Comparison of ENCODE assay signal across 8 cellular contexts in the genomic region with DNA sequence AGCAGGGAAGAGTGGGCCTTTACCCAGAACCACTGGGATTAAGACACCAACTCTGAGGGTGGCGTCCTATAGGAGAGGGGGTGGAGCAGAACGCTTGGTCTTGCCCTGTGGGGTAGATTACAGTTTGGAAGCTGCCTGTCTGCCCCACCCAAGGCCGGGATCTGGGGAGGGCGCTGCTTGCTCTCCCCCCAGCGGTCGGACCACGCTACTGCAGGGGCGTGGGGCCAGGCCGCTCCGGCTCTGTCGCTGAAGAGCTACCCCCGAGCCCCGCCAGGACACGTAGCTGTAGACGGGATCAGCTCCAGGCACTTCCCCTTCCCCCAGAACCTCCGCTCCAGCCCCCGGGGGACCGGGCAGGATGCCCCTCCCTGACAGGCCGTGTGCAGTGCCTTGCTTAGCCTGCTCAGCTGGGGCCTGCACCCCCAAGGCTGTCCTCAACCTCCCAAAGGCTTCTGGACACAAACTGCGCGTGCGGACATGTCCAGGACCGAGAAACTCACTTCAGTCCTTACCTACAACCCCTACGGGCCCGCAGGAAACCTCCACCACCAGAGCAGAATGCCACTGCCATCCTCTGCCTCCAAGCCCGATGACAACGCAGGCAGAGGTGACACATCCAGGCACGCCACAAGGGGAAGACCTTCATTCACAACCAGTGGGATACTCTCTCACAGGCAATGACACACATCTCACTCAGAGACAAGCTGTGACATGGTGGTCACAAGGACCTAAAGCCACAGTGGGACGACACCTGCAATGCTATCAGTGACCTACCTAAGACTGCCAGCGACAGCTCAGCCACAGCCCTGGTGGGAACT. TPM values are rescaled to one million over a fixed set of nuclear protein-coding genes. Genes with fewer than 3 reads are reported as not detected.
DNase-seq lines count a peak whose midpoint lies in the region; ATAC-seq and TF ChIP-seq lines count a peak whose summit lies in the region.

No MANE protein-coding gene starts in this region.

- H3K27ac ChIP-seq in OCI-LY7 (ENCODE audit: low read depth, low read length, poor library complexity, severe bottlenecking) = no peak overlapping the region
- H3K27ac ChIP-seq in mucosa of rectum (ENCODE audit: low read depth in 2 of 2, low read length in 2 of 2) = peak overlapping the region; percentile 99 to 100

- peaks cover under 1% of the 10 kb centered on the region for H3K27me3 Mint-ChIP-seq in activated T-cell treated with anti-CD3 and anti-CD28 coated beads, Interleukin-2, amount 50 U/mL, for 24 hours

- H3K27me3 ChIP-seq in mucosa of rectum (ENCODE audit: control insufficient read depth in 2 of 2, insufficient read depth in 2 of 2, low read length in 2 of 2) = no peaks in the 10 kb centered on the region

- CTCF ChIA-PET in OCI-LY7 (lab: Charles Lee; ENCODE audit: unreplicated experiment) = interaction anchor here (0.6 to 2.8 kb wide), 11 partner anchors 8 to 148 kb away, joined by 3 to 19 read pairs (median 4); a partner anchor contains a TSS

- no peaks in the 10 kb centered on the region for H3K9me2 ChIP-seq in OCI-LY7 (ENCODE audit: insufficient read depth, low read length)

- no peaks in the 10 kb centered on the region for H3K36me3 ChIP-seq in OCI-LY7 (ENCODE audit: insufficient read depth, low read length)
- H3K36me3 ChIP-seq in mucosa of rectum (ENCODE audit: control insufficient read depth in 2 of 2, insufficient read depth in 2 of 2, low read length in 2 of 2) = peaks cover 6 to 9% of the 10 kb centered on the region in 2 donors

- H3K4me1 ChIP-seq in OCI-LY7 (ENCODE audit: insufficient read depth, low read length, poor library complexity, severe bottlenecking) = peaks cover 38% of the 10 kb centered on the region
- peaks cover 79 to 83% of the 10 kb centered on the region in 2 donors for H3K4me1 ChIP-seq in mucosa of rectum (ENCODE audit: control insufficient read depth in 2 of 2, insufficient read depth in 2 of 2, low read length in 2 of 2)

- TF ChIP-seq CTCF in OCI-LY7 (conservative IDR thresholded peaks at IDR 0.05; ENCODE audit: low read length) = peak; percentile 88

- peaks cover 6% of the 10 kb centered on the region for H3K36me3 Mint-ChIP-seq in activated T-cell treated with anti-CD3 and anti-CD28 coated beads, Interleukin-2, amount 50 U/mL, for 24 hours (ENCODE audit: low read depth)

- DNase-seq in EH (ENCODE audit: low read depth) (peak; percentile 91), OCI-LY7 (ENCODE audit: low spot score) (peak; percentile 79), erythroblast (lab: John Stamatoyannopoulos, UW) (peak; percentile 88 to 92), superior temporal gyrus (ENCODE audit: extremely low spot score) (peak; percentile 69)
- peak; percentile 87 for DNase-seq in activated T-cell treated with anti-CD3 and anti-CD28 coated beads, Interleukin-2, amount 50 U/mL, for 24 hours

- POLR2A ChIA-PET in OCI-LY7 (lab: Charles Lee) = interaction anchor here (0.7 to 1.0 kb wide), 3 partner anchors 13 to 288 kb away, joined by 3 to 4 read pairs (median 3); no protein-coding TSS in a partner anchor

- ATAC-seq in HG03196 (IDR thresholded peaks at IDR 0.05; ENCODE audit: unreplicated experiment) = peak; percentile 30
- no peak for ATAC-seq in HG03571 (IDR thresholded peaks at IDR 0.05; ENCODE audit: unreplicated experiment)

- peak overlapping the region; percentile 88 for H3K4me3 Mint-ChIP-seq in activated T-cell treated with anti-CD3 and anti-CD28 coated beads, Interleukin-2, amount 50 U/mL, for 24 hours

- H3K4me3 ChIP-seq in OCI-LY7 (ENCODE audit: low read depth, low read length, poor library complexity, severe bottlenecking) = no peak overlapping the region
- H3K4me3 ChIP-seq in mucosa of rectum (ENCODE audit: low read length in 2 of 2) = peak overlapping the region; percentile 90 to 97

- peak overlapping the region; percentile 27; the same call in 1 of the 2 replicates for H3K4me2 ChIP-seq in OCI-LY7 (ENCODE audit: low read length)

- no peaks in the 10 kb centered on the region for H4K20me1 ChIP-seq in OCI-LY7 (ENCODE audit: insufficient read depth, low read length)

- intact Hi-C loops in OCI-LY7 (cut with micrococcal nuclease; ENCODE audit: unreplicated experiment) = loop anchor here (1.0 kb wide), 3 partner anchors 79 to 148 kb away; no protein-coding TSS in a partner anchor

- BruUV-seq in OCI-LY7 (replicated peaks; lab: Mats Ljungman, UMichigan) = no TSS peak

- H3K9me3 Mint-ChIP-seq in activated T-cell treated with anti-CD3 and anti-CD28 coated beads, Interleukin-2, amount 50 U/mL, for 24 hours = no peaks in the 10 kb centered on the region

- H3K9me3 ChIP-seq in OCI-LY7 (ENCODE audit: low read length) (no peaks in the 10 kb centered on the region), mucosa of rectum (ENCODE audit: control insufficient read depth in 2 of 2, low read length in 2 of 2) (no peaks in the 10 kb centered on the region)

- no peak overlapping the region for H2AFZ ChIP-seq in OCI-LY7 (ENCODE audit: low read length)

- peak overlapping the region; percentile 82 for H3K27ac Mint-ChIP-seq in activated T-cell treated with anti-CD3 and anti-CD28 coated beads, Interleukin-2, amount 50 U/mL, for 24 hours

- TF ChIP-seq POLR2A in erythroblast (IDR thresholded peaks at IDR 0.05; ENCODE audit: low read length) = no peak

- peaks cover 85% of the 10 kb centered on the region for H3K4me1 Mint-ChIP-seq in activated T-cell treated with anti-CD3 and anti-CD28 coated beads, Interleukin-2, amount 50 U/mL, for 24 hours (ENCODE audit: low read depth)

- peak overlapping the region; percentile 83 to 100 for H3K9ac ChIP-seq in mucosa of rectum (ENCODE audit: low read depth in 1 of 2, low read length in 2 of 2)

- no peaks in the 10 kb centered on the region for H3K79me2 ChIP-seq in OCI-LY7 (ENCODE audit: insufficient read depth, low read depth, low read length)

RNA-seq across cellular contexts. Expression of a gene that starts 3.6 kb away (rescaled TPM):
- 0.08 and 0.28 TPM in 2 replicates for total RNA-seq in OCI-LY7 (2014; rRNA removed; shearing (Covaris generic))
- 0.21 and 0.30 TPM in 2 replicates for total RNA-seq in OCI-LY7 (2022)

RNA-seq across cellular contexts. Expression of a gene that starts 30.7 kb away (rescaled TPM):
- 2,328 and 2,651 TPM in 2 replicates for total RNA-seq in OCI-LY7 (2014; rRNA removed; shearing (Covaris generic))
- total RNA-seq in OCI-LY7 (2022) = 1,778 and 1,903 TPM in 2 replicates

RNA-seq across cellular contexts. Expression of a gene that starts 48.4 kb away (rescaled TPM):
- total RNA-seq in OCI-LY7 (2014; rRNA removed; shearing (Covaris generic)) = 15.6 and 22.5 TPM in 2 replicates
- total RNA-seq in OCI-LY7 (2022) = 38.2 and 40.4 TPM in 2 replicates

RNA-seq across cellular contexts. Expression of a gene that starts 58.7 kb away (rescaled TPM):
- total RNA-seq in OCI-LY7 (2014; rRNA removed; shearing (Covaris generic)) = 130 and 133 TPM in 2 replicates
- 162 and 174 TPM in 2 replicates for total RNA-seq in OCI-LY7 (2022)
